ENCODE assay signal across 8 cellular contexts in the genomic region with DNA sequence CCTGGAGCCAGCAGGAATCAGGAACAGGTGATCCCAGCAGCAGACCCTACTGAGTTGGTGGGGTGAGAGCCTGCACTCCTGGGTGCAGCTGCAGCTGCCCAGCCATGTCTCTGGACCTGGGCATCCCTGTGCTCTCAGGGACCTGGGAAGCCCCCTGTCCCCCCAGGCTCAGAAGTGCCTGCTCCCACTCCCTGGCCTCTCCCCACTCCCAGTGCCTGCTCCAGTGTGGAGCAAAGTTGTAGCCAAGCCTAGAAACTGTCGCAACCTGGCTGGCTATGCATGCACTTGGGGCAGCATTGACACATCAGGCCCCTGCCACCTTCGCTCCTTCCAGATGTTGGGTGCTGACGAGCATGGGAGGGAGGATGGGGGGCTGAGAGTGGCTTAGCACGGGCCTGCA.
"Had no signal": no experiment of that assay in that cellular context is flagged by ENCODE, and none has a peak within 500 bp of the region (broad histone marks: within the 10 kb centered on the region; RNA-seq: fewer than 3 reads in every experiment).

No MANE protein-coding gene starts in this region.

- H3K9me3 ChIP-seq: HAP-1 had no signal

- H3K4me3 Mint-ChIP-seq: HFFc6 had no signal

- H3K27ac Mint-ChIP-seq: HFFc6 had no signal

- H3K4me3 ChIP-seq: GM23248, HAP-1 had no signal

- H3K9ac ChIP-seq: GM23248 had no signal

- H3K27ac ChIP-seq: GM23248, HL-60 had no signal

- DNase-seq: GM23248, GOT3, H7, HFFc6 had no signal

- H3K4me1 ChIP-seq: HAP-1 had no signal

- H2AFZ ChIP-seq: GM23248 had no signal

- ATAC-seq: HCT116, HepG2 had no signal

- H3K36me3 ChIP-seq: HAP-1 had no signal
